ENCODE assay signal across 1 cellular context in the genomic region with DNA sequence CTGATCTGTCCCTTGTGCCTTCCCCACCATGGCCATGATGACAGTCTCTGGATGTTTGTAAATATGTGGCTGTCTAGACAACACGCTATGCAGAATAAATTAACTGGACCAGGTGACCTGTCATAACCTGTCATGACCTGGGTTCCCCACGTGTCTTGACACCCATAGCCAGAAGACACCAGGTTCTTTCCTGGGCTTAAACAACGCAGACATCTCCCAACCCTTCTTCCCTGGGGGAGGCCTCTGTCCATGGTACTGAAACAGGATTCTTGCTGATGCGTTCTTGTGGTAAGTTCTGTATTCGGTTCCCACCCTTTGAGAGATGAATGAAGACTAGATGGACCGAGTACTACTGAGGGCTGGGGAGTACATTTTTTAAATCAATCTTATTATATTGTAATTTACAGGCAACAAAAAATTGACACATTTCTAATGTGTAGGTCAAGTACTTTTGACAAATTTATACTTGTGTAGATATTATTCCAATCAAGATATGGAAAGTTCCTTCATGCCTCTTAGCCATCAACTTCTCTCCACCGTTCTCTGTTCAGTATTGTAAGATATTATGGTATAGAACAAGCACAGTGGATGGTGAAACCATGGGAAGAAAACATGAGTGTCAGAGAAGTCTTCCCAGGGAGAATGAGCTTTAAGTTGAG.
TF ChIP-seq lines count a peak whose summit lies in the region.

No MANE protein-coding gene starts in this region.

TF ChIP-seq in GM23338, 12 proteins besides CTCF, POLR2A, EP300 and RAD21 (continued from another document):
- TF ChIP-seq, protein P1, sequence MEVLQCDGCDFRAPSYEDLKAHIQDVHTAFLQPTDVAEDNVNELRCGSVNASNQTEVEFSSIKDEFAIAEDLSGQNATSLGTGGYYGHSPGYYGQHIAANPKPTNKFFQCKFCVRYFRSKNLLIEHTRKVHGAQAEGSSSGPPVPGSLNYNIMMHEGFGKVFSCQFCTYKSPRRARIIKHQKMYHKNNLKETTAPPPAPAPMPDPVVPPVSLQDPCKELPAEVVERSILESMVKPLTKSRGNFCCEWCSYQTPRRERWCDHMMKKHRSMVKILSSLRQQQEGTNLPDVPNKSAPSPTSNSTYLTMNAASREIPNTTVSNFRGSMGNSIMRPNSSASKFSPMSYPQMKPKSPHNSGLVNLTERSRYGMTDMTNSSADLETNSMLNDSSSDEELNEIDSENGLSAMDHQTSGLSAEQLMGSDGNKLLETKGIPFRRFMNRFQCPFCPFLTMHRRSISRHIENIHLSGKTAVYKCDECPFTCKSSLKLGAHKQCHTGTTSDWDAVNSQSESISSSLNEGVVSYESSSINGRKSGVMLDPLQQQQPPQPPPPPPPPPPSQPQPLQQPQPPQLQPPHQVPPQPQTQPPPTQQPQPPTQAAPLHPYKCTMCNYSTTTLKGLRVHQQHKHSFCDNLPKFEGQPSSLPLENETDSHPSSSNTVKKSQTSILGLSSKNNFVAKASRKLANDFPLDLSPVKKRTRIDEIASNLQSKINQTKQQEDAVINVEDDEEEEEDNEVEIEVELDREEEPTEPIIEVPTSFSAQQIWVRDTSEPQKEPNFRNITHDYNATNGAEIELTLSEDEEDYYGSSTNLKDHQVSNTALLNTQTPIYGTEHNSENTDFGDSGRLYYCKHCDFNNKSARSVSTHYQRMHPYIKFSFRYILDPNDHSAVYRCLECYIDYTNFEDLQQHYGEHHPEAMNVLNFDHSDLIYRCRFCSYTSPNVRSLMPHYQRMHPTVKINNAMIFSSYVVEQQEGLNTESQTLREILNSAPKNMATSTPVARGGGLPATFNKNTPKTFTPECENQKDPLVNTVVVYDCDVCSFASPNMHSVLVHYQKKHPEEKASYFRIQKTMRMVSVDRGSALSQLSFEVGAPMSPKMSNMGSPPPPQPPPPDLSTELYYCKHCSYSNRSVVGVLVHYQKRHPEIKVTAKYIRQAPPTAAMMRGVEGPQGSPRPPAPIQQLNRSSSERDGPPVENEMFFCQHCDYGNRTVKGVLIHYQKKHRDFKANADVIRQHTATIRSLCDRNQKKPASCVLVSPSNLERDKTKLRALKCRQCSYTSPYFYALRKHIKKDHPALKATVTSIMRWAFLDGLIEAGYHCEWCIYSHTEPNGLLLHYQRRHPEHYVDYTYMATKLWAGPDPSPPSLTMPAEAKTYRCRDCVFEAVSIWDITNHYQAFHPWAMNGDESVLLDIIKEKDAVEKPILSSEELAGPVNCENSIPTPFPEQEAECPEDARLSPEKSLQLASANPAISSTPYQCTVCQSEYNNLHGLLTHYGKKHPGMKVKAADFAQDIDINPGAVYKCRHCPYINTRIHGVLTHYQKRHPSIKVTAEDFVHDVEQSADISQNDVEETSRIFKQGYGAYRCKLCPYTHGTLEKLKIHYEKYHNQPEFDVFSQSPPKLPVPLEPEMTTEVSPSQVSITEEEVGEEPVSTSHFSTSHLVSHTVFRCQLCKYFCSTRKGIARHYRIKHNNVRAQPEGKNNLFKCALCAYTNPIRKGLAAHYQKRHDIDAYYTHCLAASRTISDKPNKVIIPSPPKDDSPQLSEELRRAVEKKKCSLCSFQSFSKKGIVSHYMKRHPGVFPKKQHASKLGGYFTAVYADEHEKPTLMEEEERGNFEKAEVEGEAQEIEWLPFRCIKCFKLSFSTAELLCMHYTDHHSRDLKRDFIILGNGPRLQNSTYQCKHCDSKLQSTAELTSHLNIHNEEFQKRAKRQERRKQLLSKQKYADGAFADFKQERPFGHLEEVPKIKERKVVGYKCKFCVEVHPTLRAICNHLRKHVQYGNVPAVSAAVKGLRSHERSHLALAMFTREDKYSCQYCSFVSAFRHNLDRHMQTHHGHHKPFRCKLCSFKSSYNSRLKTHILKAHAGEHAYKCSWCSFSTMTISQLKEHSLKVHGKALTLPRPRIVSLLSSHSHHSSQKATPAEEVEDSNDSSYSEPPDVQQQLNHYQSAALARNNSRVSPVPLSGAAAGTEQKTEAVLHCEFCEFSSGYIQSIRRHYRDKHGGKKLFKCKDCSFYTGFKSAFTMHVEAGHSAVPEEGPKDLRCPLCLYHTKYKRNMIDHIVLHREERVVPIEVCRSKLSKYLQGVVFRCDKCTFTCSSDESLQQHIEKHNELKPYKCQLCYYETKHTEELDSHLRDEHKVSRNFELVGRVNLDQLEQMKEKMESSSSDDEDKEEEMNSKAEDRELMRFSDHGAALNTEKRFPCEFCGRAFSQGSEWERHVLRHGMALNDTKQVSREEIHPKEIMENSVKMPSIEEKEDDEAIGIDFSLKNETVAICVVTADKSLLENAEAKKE (CRISPR knock-in tag; IDR thresholded peaks at IDR 0.05), result 0 out of 2 replicates have a peak, but pooled peaks have one; percentile 13
